In genomic region chr6:109454483-109455160, GRCh38 we compare ENCODE assay signal across 8 cellular contexts. TPM values are rescaled to one million over a fixed set of nuclear protein-coding genes. Genes with fewer than 3 reads are reported as not detected.
DNase-seq lines count a peak whose midpoint lies in the region; ATAC-seq, FAIRE-seq and TF ChIP-seq lines count a peak whose summit lies in the region.

No MANE protein-coding gene starts in this region.

- H3K36me3 Mint-ChIP-seq in natural killer cell treated with Interleukin-12 subunit alpha and Interleukin-12 subunit beta and Interleukin-15 and Interleukin-18, amount 100 ng/mL, for 72 hours: no peaks in the 10 kb centered on the region

- POLR2A ChIA-PET in GM10248 (lab: Yijun Ruan, JAX) (interaction anchor here (0.9 to 1.3 kb wide), 4 partner anchors 9 to 81 kb away, joined by 3 to 4 read pairs (median 3); partner anchors contain the start of gene CD164), endothelial cell of umbilical vein (lab: Charles Lee) (no interaction called here)

- H3K27me3 Mint-ChIP-seq in natural killer cell treated with Interleukin-12 subunit alpha and Interleukin-12 subunit beta and Interleukin-15 and Interleukin-18, amount 100 ng/mL, for 72 hours: peaks cover 0 to 4% of the 10 kb centered on the region in 2 donors

- intact Hi-C loops in endothelial cell of umbilical vein (cut with micrococcal nuclease): loop anchor here (1.0 kb wide), 1 partner anchor 14 kb away; the partner anchor contains the start of genes PPIL6 and SMPD2

- H3K9me1 ChIP-seq in endothelial cell of umbilical vein (replicated peaks; ENCODE audit: control insufficient read depth, extremely low read depth, insufficient read depth, low read length): no peaks in the 10 kb centered on the region

- H3K9me3 ChIP-seq in HAP-1: no peaks in the 10 kb centered on the region
- no peaks in the 10 kb centered on the region for H3K9me3 ChIP-seq in endothelial cell of umbilical vein (replicated peaks; ENCODE audit: control insufficient read depth, insufficient read depth, low read length)
- H3K9me3 ChIP-seq in suprapubic skin: no peaks in the 10 kb centered on the region

- H3K4me3 Mint-ChIP-seq in natural killer cell treated with Interleukin-12 subunit alpha and Interleukin-12 subunit beta and Interleukin-15 and Interleukin-18, amount 100 ng/mL, for 72 hours: peak overlapping the region; percentile 94

- H3K4me2 ChIP-seq in endothelial cell of umbilical vein (ENCODE audit: insufficient read depth, low read length): peak overlapping the region; percentile 38

- peaks cover 17% of the 10 kb centered on the region for H3K4me1 ChIP-seq in HAP-1
- H3K4me1 ChIP-seq in endothelial cell of umbilical vein (ENCODE audit: control insufficient read depth, extremely low read depth, insufficient read depth, low read length): peaks cover 7% of the 10 kb centered on the region
- peaks cover 49% of the 10 kb centered on the region for H3K4me1 ChIP-seq in suprapubic skin

- H3K27me3 ChIP-seq in HAP-1 (ENCODE audit: low read depth): no peaks in the 10 kb centered on the region
- H3K27me3 ChIP-seq in endothelial cell of umbilical vein (ENCODE audit: control insufficient read depth in 2 of 2, insufficient read depth in 2 of 2, low read length in 2 of 2): no peaks in the 10 kb centered on the region
- H3K27me3 ChIP-seq in suprapubic skin: no peaks in the 10 kb centered on the region

- in situ Hi-C loops in HAP-1 (cut with MboI; ENCODE audit: low sequenced_read_pairs): no loop called here

- no peaks in the 10 kb centered on the region for H3K79me2 ChIP-seq in endothelial cell of umbilical vein (ENCODE audit: control insufficient read depth, insufficient read depth, low read length)

- dilution Hi-C loops in endothelial cell of umbilical vein (cut with MboI; ENCODE audit: extremely low pct_ligation_motif_present, low sequenced_read_pairs): no loop called here

- H3K9ac ChIP-seq in endothelial cell of umbilical vein (replicated peaks; ENCODE audit: extremely low read depth, insufficient read depth, low read length): peak overlapping the region; percentile 43

- no TSS peak for BruUV-seq in endothelial cell of umbilical vein (replicated peaks; lab: Mats Ljungman, UMichigan)

- H3K9me3 Mint-ChIP-seq in natural killer cell treated with Interleukin-12 subunit alpha and Interleukin-12 subunit beta and Interleukin-15 and Interleukin-18, amount 100 ng/mL, for 72 hours: no peaks in the 10 kb centered on the region

- no peaks in the 10 kb centered on the region for H4K20me1 ChIP-seq in endothelial cell of umbilical vein (replicated peaks; ENCODE audit: control insufficient read depth, extremely low read depth, insufficient read depth, low read length)

- no peaks in the 10 kb centered on the region for H3K36me3 ChIP-seq in HAP-1 (replicated peaks)
- no peaks in the 10 kb centered on the region for H3K36me3 ChIP-seq in endothelial cell of umbilical vein (ENCODE audit: control insufficient read depth in 2 of 2, extremely low read depth in 1 of 2, insufficient read depth in 2 of 2, low read length in 2 of 2)
- peaks cover 10% of the 10 kb centered on the region for H3K36me3 ChIP-seq in suprapubic skin

- ATAC-seq in natural killer cell treated with Interleukin-12 subunit alpha and Interleukin-12 subunit beta and Interleukin-15 and Interleukin-18, amount 100 ng/mL, for 72 hours: peak; percentile 58 to 68

- H3K27ac Mint-ChIP-seq in natural killer cell treated with Interleukin-12 subunit alpha and Interleukin-12 subunit beta and Interleukin-15 and Interleukin-18, amount 100 ng/mL, for 72 hours: peak overlapping the region; percentile 74 to 90

- FAIRE-seq in endothelial cell of umbilical vein (lab: Jason Lieb, UNC): no peak

- no peak for TF ChIP-seq EP300 in suprapubic skin (IDR thresholded peaks at IDR 0.05)

- H3K27ac ChIP-seq in endothelial cell of umbilical vein (ENCODE audit: insufficient read depth, low read depth, low read length) (no peak overlapping the region), suprapubic skin (peak overlapping the region; percentile 70)

- TF ChIP-seq POLR2A in endothelial cell of umbilical vein (IDR thresholded peaks at IDR 0.05; ENCODE audit: low read depth, low read length) (no peak), suprapubic skin (IDR thresholded peaks at IDR 0.05) (no peak)

- TF ChIP-seq CTCF in GM10248 (IDR thresholded peaks at IDR 0.05; ENCODE audit: control extremely low read depth, extremely low read depth, low read depth, missing control alignments) (no peak), endothelial cell of umbilical vein (IDR thresholded peaks at IDR 0.05; ENCODE audit: extremely low read depth in 1 of 2, insufficient read depth in 1 of 2, low read depth in 1 of 2, low read length in 2 of 2) (no peak), suprapubic skin (IDR thresholded peaks at IDR 0.05) (no peak)

- H2AFZ ChIP-seq in endothelial cell of umbilical vein (ENCODE audit: low read depth, low read length): peak overlapping the region; percentile 75

- WGBS in suprapubic skin: 22% methylated on average over 9 of the region's 30 CpGs

- H3K4me1 Mint-ChIP-seq in natural killer cell treated with Interleukin-12 subunit alpha and Interleukin-12 subunit beta and Interleukin-15 and Interleukin-18, amount 100 ng/mL, for 72 hours (ENCODE audit: low read depth in 2 of 2): peaks cover 33 to 51% of the 10 kb centered on the region in 2 donors

- CTCF ChIA-PET in GM10248 (lab: Yijun Ruan, JAX): interaction anchor here (1.1 to 3.9 kb wide), 9 partner anchors 10 to 371 kb away, joined by 3 to 19 read pairs (median 8); partner anchors contain the start of genes CD164, PPIL6 and SMPD2
- CTCF ChIA-PET in endothelial cell of umbilical vein (lab: Charles Lee): interaction anchor here (1.0 to 1.1 kb wide), 2 partner anchors 9 to 21 kb away, joined by 3 to 6 read pairs; no protein-coding TSS in a partner anchor

- DNase-seq in GM10248 (ENCODE audit: extremely low spot score): peak; percentile 73
- no peak for DNase-seq in HAP-1 (ENCODE audit: low spot score in 2 of 2)
- peak; percentile 9 for DNase-seq in NCI-H2171 (lab: John Stamatoyannopoulos, UW)
- peak; percentile 87 for DNase-seq in activated CD8-positive, alpha-beta memory T cell treated with anti-CD3 and anti-CD28 coated beads for 24 hours
- DNase-seq in endothelial cell of umbilical vein (ENCODE audit: low read depth, low spot score): no peak
- peak; percentile 81 for DNase-seq in natural killer cell treated with Interleukin-12 subunit alpha and Interleukin-12 subunit beta and Interleukin-15 and Interleukin-18, amount 100 ng/mL, for 72 hours (ENCODE audit: low spot score)
- DNase-seq in suprapubic skin (ENCODE audit: low spot score in 2 of 2): peak in 1 of 2 donors; percentile 84
- no peak for DNase-seq in HuH-7 (ENCODE audit: low spot score)

- peak overlapping the region; percentile 68 for H3K4me3 ChIP-seq in HAP-1
- H3K4me3 ChIP-seq in endothelial cell of umbilical vein (replicated peaks in 1 of 3; ENCODE audit: insufficient read depth in 1 of 3, low read depth in 1 of 3, low read length in 3 of 3): peak overlapping the region; percentile 59 to 69 (median 64)
- peak overlapping the region; percentile 56 for H3K4me3 ChIP-seq in suprapubic skin

RNA-seq across cellular contexts. Expression of gene MICAL1, which starts 0.9 kb away (rescaled TPM):
- total RNA-seq in endothelial cell of umbilical vein (36.5 and 38.7 TPM in 2 replicates), suprapubic skin (10 to 100 TPM; 22.0 to 45.9 (median 28.8) TPM)
- 39.4 and 44.5 TPM in 2 replicates for polyA plus RNA-seq in endothelial cell of umbilical vein
- 17.3 and 22.9 TPM in 2 replicates for polyA plus RNA-seq in endothelial cell of umbilical vein (2011; cell fraction: cytosol; rRNA removed)
- 379 and 383 TPM in 2 replicates for polyA plus RNA-seq in endothelial cell of umbilical vein (2011; cell fraction: nucleus; rRNA removed)
- 35.2 and 49.5 TPM in 2 replicates for polyA plus RNA-seq in endothelial cell of umbilical vein (2012)
- 35.4 and 40.4 TPM in 2 replicates for polyA minus RNA-seq in endothelial cell of umbilical vein
- 2.5 TPM for polyA minus RNA-seq in endothelial cell of umbilical vein (2011; cell fraction: cytosol; rRNA and poly(A)+ RNA removed)
- 47.3 and 51.9 TPM in 2 replicates for polyA minus RNA-seq in endothelial cell of umbilical vein (2011; cell fraction: nucleus; rRNA and poly(A)+ RNA removed)
- 10 to 100 TPM; 18.9 to 29.0 TPM for total RNA-seq in natural killer cell treated with Interleukin-12 subunit alpha and Interleukin-12 subunit beta and Interleukin-15 and Interleukin-18, amount 100 ng/mL, for 72 hours

RNA-seq across cellular contexts. Expression of gene SMPD2, which starts 14.1 kb away (rescaled TPM):
- 6.9 and 8.5 TPM in 2 replicates for total RNA-seq in endothelial cell of umbilical vein
- 10.0 and 11.5 TPM in 2 replicates for polyA plus RNA-seq in endothelial cell of umbilical vein
- 8.4 and 8.8 TPM in 2 replicates for polyA plus RNA-seq in endothelial cell of umbilical vein (2011; cell fraction: cytosol; rRNA removed)
- 18.3 and 25.6 TPM in 2 replicates for polyA plus RNA-seq in endothelial cell of umbilical vein (2011; cell fraction: nucleus; rRNA removed)
- 5.1 and 6.7 TPM in 2 replicates for polyA plus RNA-seq in endothelial cell of umbilical vein (2012)
- 12.1 and 16.6 TPM in 2 replicates for polyA minus RNA-seq in endothelial cell of umbilical vein
- 8.6 TPM for polyA minus RNA-seq in endothelial cell of umbilical vein (2011; cell fraction: cytosol; rRNA and poly(A)+ RNA removed)
- 14.5 and 22.2 TPM in 2 replicates for polyA minus RNA-seq in endothelial cell of umbilical vein (2011; cell fraction: nucleus; rRNA and poly(A)+ RNA removed)
- 10 to 100 TPM; 10.3 to 11.4 TPM for total RNA-seq in natural killer cell treated with Interleukin-12 subunit alpha and Interleukin-12 subunit beta and Interleukin-15 and Interleukin-18, amount 100 ng/mL, for 72 hours
- 10 to 100 TPM; 21.8 to 34.5 (median 28.1) TPM for total RNA-seq in suprapubic skin

RNA-seq across cellular contexts. Expression of gene PPIL6, which starts 14.2 kb away (rescaled TPM):
- total RNA-seq in endothelial cell of umbilical vein (0.25 and 0.33 TPM in 2 replicates), suprapubic skin (1 to 10 TPM; 1.7 to 7.9 (median 3.2) TPM)
- 0.11 and 0.25 TPM in 2 replicates for polyA plus RNA-seq in endothelial cell of umbilical vein
- polyA plus RNA-seq in endothelial cell of umbilical vein (2011; cell fraction: cytosol; rRNA removed): 0.23 and 0.32 TPM in 2 replicates
- polyA plus RNA-seq in endothelial cell of umbilical vein (2011; cell fraction: nucleus; rRNA removed): 0.22 and 0.26 TPM in 2 replicates
- 0.14 and 0.19 TPM in 2 replicates for polyA plus RNA-seq in endothelial cell of umbilical vein (2012)
- polyA minus RNA-seq in endothelial cell of umbilical vein: 0.64 TPM in 1 of 2 replicates, not detected in the other
- not detected for polyA minus RNA-seq in endothelial cell of umbilical vein (2011; cell fraction: cytosol; rRNA and poly(A)+ RNA removed)
- not detected in 2 replicates for polyA minus RNA-seq in endothelial cell of umbilical vein (2011; cell fraction: nucleus; rRNA and poly(A)+ RNA removed)
- total RNA-seq in natural killer cell treated with Interleukin-12 subunit alpha and Interleukin-12 subunit beta and Interleukin-15 and Interleukin-18, amount 100 ng/mL, for 72 hours: not detected

RNA-seq across cellular contexts. Expression of gene ZBTB24, which starts 28.4 kb away (rescaled TPM):
- 6.2 and 6.4 TPM in 2 replicates for total RNA-seq in endothelial cell of umbilical vein
- 1.9 TPM in 2 replicates for polyA plus RNA-seq in endothelial cell of umbilical vein
- polyA plus RNA-seq in endothelial cell of umbilical vein (2011; cell fraction: cytosol; rRNA removed): 2.3 TPM in 2 replicates
- polyA plus RNA-seq in endothelial cell of umbilical vein (2011; cell fraction: nucleus; rRNA removed): 2.8 and 3.1 TPM in 2 replicates
- 3.2 and 3.9 TPM in 2 replicates for polyA plus RNA-seq in endothelial cell of umbilical vein (2012)
- 4.6 and 4.9 TPM in 2 replicates for polyA minus RNA-seq in endothelial cell of umbilical vein
- polyA minus RNA-seq in endothelial cell of umbilical vein (2011; cell fraction: cytosol; rRNA and poly(A)+ RNA removed): 5.0 TPM
- polyA minus RNA-seq in endothelial cell of umbilical vein (2011; cell fraction: nucleus; rRNA and poly(A)+ RNA removed): 2.4 and 3.4 TPM in 2 replicates
- 1 to 10 TPM; 9.8 to 9.9 TPM for total RNA-seq in natural killer cell treated with Interleukin-12 subunit alpha and Interleukin-12 subunit beta and Interleukin-15 and Interleukin-18, amount 100 ng/mL, for 72 hours
- 10 to 100 TPM in 3 of 4 donors, 1 to 10 TPM in 1; 8.1 to 11.6 (median 11.2) TPM for total RNA-seq in suprapubic skin

Comparison
In these comparisons a context has a peak if more than half of its experiments do, and no peak if none do; other contexts are left out.
1. DNase-seq: peak in GM10248 (single experiment), NCI-H2171 (single experiment), activated CD8-positive, alpha-beta memory T cell treated with anti-CD3 and anti-CD28 coated beads for 24 hours (single experiment) and natural killer cell treated with Interleukin-12 subunit alpha and Interleukin-12 subunit beta and Interleukin-15 and Interleukin-18, amount 100 ng/mL, for 72 hours (single experiment); none in HAP-1 (0 of 2), endothelial cell of umbilical vein (single experiment) and HuH-7 (single experiment).
2. Peak in every context shown above with its lines, with median percentiles within 50 percentile points of each other: H3K4me3 ChIP-seq.